Comparison of ENCODE assay signal across 8 cellular contexts in the genomic region with DNA sequence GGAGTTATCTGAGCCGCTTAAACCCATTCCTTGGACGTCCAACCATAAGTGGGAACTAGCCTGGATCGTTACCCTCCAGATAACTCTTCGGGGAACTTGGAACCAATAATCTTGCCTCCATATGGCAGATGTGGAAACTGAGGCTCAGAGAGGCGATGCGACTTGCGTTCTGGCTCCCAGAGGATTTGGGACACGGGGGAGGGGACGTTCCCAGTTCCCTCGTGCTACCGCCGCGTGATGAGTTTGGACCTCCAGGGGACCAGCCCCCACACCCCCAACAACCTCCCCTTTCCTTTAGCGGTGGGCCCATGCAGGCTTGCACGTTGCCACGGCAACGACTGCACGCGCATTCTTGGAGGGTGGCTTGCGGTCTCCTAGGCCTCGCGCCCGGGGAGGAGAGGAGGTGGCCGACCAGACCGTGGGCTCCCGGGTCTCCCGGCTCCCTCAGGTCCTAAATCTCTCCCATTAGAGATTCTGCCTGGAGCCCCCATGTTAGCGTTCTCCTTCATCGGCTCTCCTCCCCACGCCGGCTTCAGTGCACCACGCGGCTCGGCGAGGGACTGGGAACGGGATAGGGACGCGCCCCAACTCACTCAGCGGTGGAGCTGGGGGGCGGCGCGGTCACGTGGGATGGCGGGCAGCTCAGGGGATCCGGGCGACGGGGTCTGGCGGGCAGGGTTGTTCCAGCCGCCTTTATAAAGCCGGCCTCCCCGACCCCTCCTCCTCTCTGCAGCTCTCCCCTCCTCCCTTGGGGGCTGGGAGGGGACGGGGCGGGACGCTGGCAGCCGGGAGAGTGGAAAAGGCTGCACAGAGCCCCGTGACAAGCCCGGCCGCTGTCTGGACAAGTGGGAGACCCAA. TPM values are rescaled to one million over a fixed set of nuclear protein-coding genes. Genes with fewer than 3 reads are reported as not detected.
DNase-seq lines count a peak whose midpoint lies in the region; ATAC-seq and TF ChIP-seq lines count a peak whose summit lies in the region.

A gene with protein sequence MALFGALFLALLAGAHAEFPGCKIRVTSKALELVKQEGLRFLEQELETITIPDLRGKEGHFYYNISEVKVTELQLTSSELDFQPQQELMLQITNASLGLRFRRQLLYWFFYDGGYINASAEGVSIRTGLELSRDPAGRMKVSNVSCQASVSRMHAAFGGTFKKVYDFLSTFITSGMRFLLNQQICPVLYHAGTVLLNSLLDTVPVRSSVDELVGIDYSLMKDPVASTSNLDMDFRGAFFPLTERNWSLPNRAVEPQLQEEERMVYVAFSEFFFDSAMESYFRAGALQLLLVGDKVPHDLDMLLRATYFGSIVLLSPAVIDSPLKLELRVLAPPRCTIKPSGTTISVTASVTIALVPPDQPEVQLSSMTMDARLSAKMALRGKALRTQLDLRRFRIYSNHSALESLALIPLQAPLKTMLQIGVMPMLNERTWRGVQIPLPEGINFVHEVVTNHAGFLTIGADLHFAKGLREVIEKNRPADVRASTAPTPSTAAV (minus strand): TSS at position 670 of the 858 bp plus-strand sequence. CDS start 703 bp downstream, outside the sequence.

- TF ChIP-seq CTCF in HEK293 (tag by site-specific recombination; IDR thresholded peaks at IDR 0.05) (no peak), right lobe of liver (IDR thresholded peaks at IDR 0.05) (no peak)

- DNase-seq in AG20443 (ENCODE audit: low spot score) (peak; percentile 68), UCSD-AML1 (lab: John Stamatoyannopoulos, UW; ENCODE audit: unreplicated experiment) (peak; percentile 52), right lobe of liver (peak in 2 of 3 donors; percentile 69 to 77), NCI-H1930 (lab: John Stamatoyannopoulos, UW) (no peak)
- DNase-seq in effector CD8-positive, alpha-beta T cell (lab: John Stamatoyannopoulos, UW) = peak; percentile 13
- peak; percentile 61 for DNase-seq in stimulated activated CD8-positive, alpha-beta memory T cell treated with anti-CD3 and anti-CD28 coated beads, Interleukin-4, amount 100 ng/mL, for 48 hours

- no peaks in the 10 kb centered on the region for H3K4me1 ChIP-seq in HEK293 (ENCODE audit: control insufficient read depth, insufficient read depth, low read length)
- peaks cover 0 to 2% (median 0%) of the 10 kb centered on the region in 4 donors for H3K4me1 ChIP-seq in right lobe of liver

- no peaks in the 10 kb centered on the region for H3K27me3 ChIP-seq in right lobe of liver

- peak; percentile 31 to 62 (median 47) for ATAC-seq in right lobe of liver
- ATAC-seq in GM21447 (IDR thresholded peaks at IDR 0.05; ENCODE audit: unreplicated experiment) = no peak

- H3K4me3 ChIP-seq in HEK293 (ENCODE audit: low read depth, low read length) = no peak within 1 kb of the TSS
- H3K4me3 ChIP-seq in right lobe of liver = peak within 1 kb of the TSS; percentile 20 to 46 (median 22)

- H3K36me3 ChIP-seq in HEK293 (ENCODE audit: control insufficient read depth in 2 of 2, insufficient read depth in 1 of 2, low read length in 2 of 2) (no peaks in the 10 kb centered on the region), right lobe of liver (no peaks in the 10 kb centered on the region)

- H3K9me3 ChIP-seq in HEK293 (ENCODE audit: control insufficient read depth, insufficient read depth, low read depth, low read length) (no peaks in the 10 kb centered on the region), right lobe of liver (no peaks in the 10 kb centered on the region)

- WGBS in right lobe of liver (ENCODE audit: insufficient coverage, low coverage, low lambda C conversion rate, missing lambda C conversion rate) = 5% methylated on average over 12 of the region's 58 CpGs

- intact Hi-C loops in right lobe of liver (cut with DNase I) = no loop called here

- POLR2A ChIA-PET in HEK293 (lab: Yijun Ruan, JAX) = interaction anchor here (0.9 to 1.5 kb wide), 3 partner anchors 12 to 29 kb away, joined by 3 to 8 read pairs (median 3); a partner anchor contains a TSS

- CTCF ChIA-PET in HEK293 (lab: Yijun Ruan, JAX) = no interaction called here

- H3K27ac ChIP-seq in HEK293 (ENCODE audit: extremely low read depth, low read depth, low read length) (no peak within 1 kb of the TSS), right lobe of liver (peak within 1 kb of the TSS; percentile 47 to 69 (median 65))

- peak; percentile 64 for TF ChIP-seq POLR2A in right lobe of liver (IDR thresholded peaks at IDR 0.05)

TF ChIP-seq in HEK293, 187 proteins besides CTCF, POLR2A, EP300 and RAD21:
- TF ChIP-seq SCRT1 (tag by site-specific recombination; IDR thresholded peaks at IDR 0.05; ENCODE audit: borderline replicate concordance) (no peak), ZFP69B (tag by site-specific recombination; IDR thresholded peaks at IDR 0.05) (no peak), SP2 (tag by site-specific recombination; IDR thresholded peaks at IDR 0.05) (peak; percentile 21; the same call in 1 of the 2 replicates), ZNF785 (tag by site-specific recombination; IDR thresholded peaks at IDR 0.05) (no peak), HOXA7 (CRISPR knock-in tag; IDR thresholded peaks at IDR 0.05; ENCODE audit: borderline replicate concordance) (no peak), ZNF155 (tag by site-specific recombination; IDR thresholded peaks at IDR 0.05) (no peak), ZNF223 (tag by site-specific recombination; IDR thresholded peaks at IDR 0.05) (no peak)

RNA-seq across cellular contexts. Expression of the gene that starts here (rescaled TPM):
- 10 to 100 TPM in 5 of 6 experiments, 1 to 10 TPM in 1; 9.6 to 70.2 (median 35.6) TPM for total RNA-seq in right lobe of liver

Comparison
In these comparisons a context has a peak if more than half of its experiments do, and no peak if none do; other contexts are left out.
1. DNase-seq: peak in AG20443 (single experiment), UCSD-AML1 (single experiment), effector CD8-positive, alpha-beta T cell (single experiment), right lobe of liver (2 of 3) and stimulated activated CD8-positive, alpha-beta memory T cell treated with anti-CD3 and anti-CD28 coated beads, Interleukin-4, amount 100 ng/mL, for 48 hours (single experiment); none in NCI-H1930 (0 of 2).